ENCODE assay signal across 1 cellular context in genomic region chr4:38760915-38761314, GRCh38.
TF ChIP-seq lines count a peak whose summit lies in the region.

No MANE protein-coding gene starts in this region.

TF ChIP-seq in GM12878, 131 proteins besides CTCF, POLR2A, EP300 and RAD21 (continued from another document):
- TF ChIP-seq ZBTB40 (IDR thresholded peaks at IDR 0.05; ENCODE audit: borderline replicate concordance), result 0 out of 2 replicates have a peak, but pooled peaks have one; percentile 6
- peak; percentile 53 for TF ChIP-seq YY1 (IDR thresholded peaks at IDR 0.05; ENCODE audit: low read depth, low read length)
- peak; percentile 19 for TF ChIP-seq SMAD1 (IDR thresholded peaks at IDR 0.05; ENCODE audit: low read depth, partially characterized antibody)
- no peak for TF ChIP-seq E4F1 (IDR thresholded peaks at IDR 0.05; ENCODE audit: borderline replicate concordance, partially characterized antibody)
- TF ChIP-seq ZNF207 (IDR thresholded peaks at IDR 0.05; ENCODE audit: borderline replicate concordance), result no peak
- peak in 1 of 2 experiments; percentile 21; a peak in 1 of 4 replicates for TF ChIP-seq ETV6 (conservative IDR thresholded peaks at IDR 0.05 in 1 of 2, IDR thresholded peaks at IDR 0.05 in 1 of 2; ENCODE audit: borderline replicate concordance in 1 of 2, low read depth in 1 of 2)
- TF ChIP-seq MLLT1 (IDR thresholded peaks at IDR 0.05), result no peak
- no peak for TF ChIP-seq ESRRA (IDR thresholded peaks at IDR 0.05; ENCODE audit: low read length)
- TF ChIP-seq SIX5 (IDR thresholded peaks at IDR 0.05; ENCODE audit: low read depth, low read length, severe bottlenecking), result no peak
